ENCODE assay signal across 1 cellular context in the genomic region with DNA sequence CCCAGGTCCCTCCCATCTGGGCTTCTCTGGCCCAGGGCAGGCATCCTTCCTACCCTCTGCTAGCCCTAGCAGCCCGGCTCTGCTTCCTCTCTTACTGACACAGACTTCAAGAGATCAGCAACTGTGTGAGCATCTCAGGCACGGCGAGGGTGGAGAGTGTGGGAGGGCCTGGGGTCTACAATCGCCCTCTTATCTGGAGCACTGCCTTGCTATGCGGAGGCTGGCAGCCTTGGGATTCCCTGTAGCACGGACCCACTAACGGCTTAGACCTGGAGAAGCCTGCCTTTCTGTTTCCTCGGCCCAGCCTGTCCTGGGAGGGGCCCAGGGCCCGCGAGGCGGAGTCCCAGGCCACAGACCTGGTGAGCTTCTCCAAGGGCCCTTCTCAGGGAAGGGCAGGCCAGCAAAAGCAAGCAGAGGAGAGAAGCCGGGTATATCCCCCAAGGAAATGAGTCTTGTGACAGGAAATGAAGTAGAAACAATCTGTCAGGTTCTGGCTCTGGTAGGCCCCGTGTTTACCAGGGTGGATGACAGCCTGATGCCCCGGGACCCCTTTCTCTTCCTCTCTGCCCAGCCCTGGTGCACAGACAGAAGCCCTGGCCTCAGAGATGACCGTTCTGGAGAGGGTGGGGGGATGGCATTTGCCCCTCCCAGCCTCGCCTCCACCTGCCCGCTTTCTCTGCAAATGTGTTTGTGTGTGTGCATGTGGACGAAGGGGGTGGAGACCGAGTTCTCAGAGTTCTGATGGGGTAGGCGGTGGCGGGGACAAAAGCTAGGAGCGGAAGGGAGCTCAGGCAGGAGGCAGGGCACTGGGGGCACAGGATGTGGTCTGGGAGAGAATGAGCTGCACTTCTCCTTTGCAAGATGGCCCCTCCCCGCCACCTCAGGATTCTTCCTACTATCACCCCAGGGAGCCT.
TF ChIP-seq lines count a peak whose summit lies in the region.

No MANE protein-coding gene starts in this region.

TF ChIP-seq in neural cell, 6 proteins besides CTCF, POLR2A, EP300 and RAD21 (continued from another document):
- TF ChIP-seq, protein P1, sequence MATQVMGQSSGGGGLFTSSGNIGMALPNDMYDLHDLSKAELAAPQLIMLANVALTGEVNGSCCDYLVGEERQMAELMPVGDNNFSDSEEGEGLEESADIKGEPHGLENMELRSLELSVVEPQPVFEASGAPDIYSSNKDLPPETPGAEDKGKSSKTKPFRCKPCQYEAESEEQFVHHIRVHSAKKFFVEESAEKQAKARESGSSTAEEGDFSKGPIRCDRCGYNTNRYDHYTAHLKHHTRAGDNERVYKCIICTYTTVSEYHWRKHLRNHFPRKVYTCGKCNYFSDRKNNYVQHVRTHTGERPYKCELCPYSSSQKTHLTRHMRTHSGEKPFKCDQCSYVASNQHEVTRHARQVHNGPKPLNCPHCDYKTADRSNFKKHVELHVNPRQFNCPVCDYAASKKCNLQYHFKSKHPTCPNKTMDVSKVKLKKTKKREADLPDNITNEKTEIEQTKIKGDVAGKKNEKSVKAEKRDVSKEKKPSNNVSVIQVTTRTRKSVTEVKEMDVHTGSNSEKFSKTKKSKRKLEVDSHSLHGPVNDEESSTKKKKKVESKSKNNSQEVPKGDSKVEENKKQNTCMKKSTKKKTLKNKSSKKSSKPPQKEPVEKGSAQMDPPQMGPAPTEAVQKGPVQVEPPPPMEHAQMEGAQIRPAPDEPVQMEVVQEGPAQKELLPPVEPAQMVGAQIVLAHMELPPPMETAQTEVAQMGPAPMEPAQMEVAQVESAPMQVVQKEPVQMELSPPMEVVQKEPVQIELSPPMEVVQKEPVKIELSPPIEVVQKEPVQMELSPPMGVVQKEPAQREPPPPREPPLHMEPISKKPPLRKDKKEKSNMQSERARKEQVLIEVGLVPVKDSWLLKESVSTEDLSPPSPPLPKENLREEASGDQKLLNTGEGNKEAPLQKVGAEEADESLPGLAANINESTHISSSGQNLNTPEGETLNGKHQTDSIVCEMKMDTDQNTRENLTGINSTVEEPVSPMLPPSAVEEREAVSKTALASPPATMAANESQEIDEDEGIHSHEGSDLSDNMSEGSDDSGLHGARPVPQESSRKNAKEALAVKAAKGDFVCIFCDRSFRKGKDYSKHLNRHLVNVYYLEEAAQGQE (IDR thresholded peaks at IDR 0.05; ENCODE audit: borderline replicate concordance), result no peak
